In genomic region chr4:143337600-143338287, GRCh38 we compare ENCODE assay signal across 8 cellular contexts. TPM values are rescaled to one million over a fixed set of nuclear protein-coding genes. Genes with fewer than 3 reads are reported as not detected.
DNase-seq lines count a peak whose midpoint lies in the region; ATAC-seq and TF ChIP-seq lines count a peak whose summit lies in the region.

No MANE protein-coding gene starts in this region.

- intact Hi-C loops in left lung (cut with DNase I), result no loop called here

- H3K4me3 ChIP-seq in left lung, result peak overlapping the region; percentile 86 to 90

- H3K9me3 ChIP-seq in left lung, result no peaks in the 10 kb centered on the region

- H3K4me1 ChIP-seq in left lung, result peaks cover 0 to 40% of the 10 kb centered on the region in 2 donors

- no peaks in the 10 kb centered on the region for H3K36me3 Mint-ChIP-seq in stimulated activated naive CD8-positive, alpha-beta T cell treated with anti-CD3 and anti-CD28 coated beads, Interleukin-15, Interleukin-2, amounts not matched to agents 100 ng/mL and 50 ng/mL, for 24 hours (ENCODE audit: low read depth)

- no peak for TF ChIP-seq CTCF in left lung (IDR thresholded peaks at IDR 0.05)

- peaks cover 6% of the 10 kb centered on the region for H3K4me1 Mint-ChIP-seq in stimulated activated naive CD8-positive, alpha-beta T cell treated with anti-CD3 and anti-CD28 coated beads, Interleukin-15, Interleukin-2, amounts not matched to agents 100 ng/mL and 50 ng/mL, for 24 hours (ENCODE audit: low read depth)

- peak overlapping the region; percentile 88 for H3K27ac ChIP-seq in cingulate gyrus (ENCODE audit: low read depth, low read length)
- H3K27ac ChIP-seq in left lung, result peak overlapping the region; percentile 92 to 96

- no peaks in the 10 kb centered on the region for H3K36me3 ChIP-seq in left lung

- H3K9me3 Mint-ChIP-seq in stimulated activated naive CD8-positive, alpha-beta T cell treated with anti-CD3 and anti-CD28 coated beads, Interleukin-15, Interleukin-2, amounts not matched to agents 100 ng/mL and 50 ng/mL, for 24 hours, result no peaks in the 10 kb centered on the region

- ATAC-seq in left lung, result peak; percentile 4

- H3K27ac Mint-ChIP-seq in stimulated activated naive CD8-positive, alpha-beta T cell treated with anti-CD3 and anti-CD28 coated beads, Interleukin-15, Interleukin-2, amounts not matched to agents 100 ng/mL and 50 ng/mL, for 24 hours, result no peak overlapping the region

- peaks cover 45% of the 10 kb centered on the region for H3K27me3 Mint-ChIP-seq in stimulated activated naive CD8-positive, alpha-beta T cell treated with anti-CD3 and anti-CD28 coated beads, Interleukin-15, Interleukin-2, amounts not matched to agents 100 ng/mL and 50 ng/mL, for 24 hours

- peaks cover 0 to 10% of the 10 kb centered on the region in 2 donors for H3K27me3 ChIP-seq in left lung

- peak overlapping the region; percentile 85 for H3K4me3 Mint-ChIP-seq in stimulated activated naive CD8-positive, alpha-beta T cell treated with anti-CD3 and anti-CD28 coated beads, Interleukin-15, Interleukin-2, amounts not matched to agents 100 ng/mL and 50 ng/mL, for 24 hours

- DNase-seq in SIG-M5 treated with dmso at 0.1 percent for 504 hours (lab: John Stamatoyannopoulos, UW; ENCODE audit: unreplicated experiment) (peak; percentile 16), SIG-M5 (lab: John Stamatoyannopoulos, UW) (no peak), OCI-M1 (lab: John Stamatoyannopoulos, UW) (peak; percentile 81), left lung (peak; percentile 56 to 76), NCI-H510A (lab: John Stamatoyannopoulos, UW) (no peak)
- DNase-seq in stimulated activated CD4-positive, alpha-beta T cell treated with anti-CD3 and anti-CD28 coated beads, Interleukin-4, amount 100 ng/mL, for 24 hours, result no peak

RNA-seq across cellular contexts. Expression of gene GAB1, which starts 1.1 kb away (rescaled TPM):
- 10 to 100 TPM; 43.5 to 54.1 TPM for total RNA-seq in left lung

Comparison
In these comparisons a context has a peak if more than half of its experiments do, and no peak if none do; other contexts are left out.
1. DNase-seq: peak in SIG-M5 treated with dmso at 0.1 percent for 504 hours (single experiment), OCI-M1 (single experiment) and left lung (2 of 2); none in SIG-M5 (single experiment), NCI-H510A (single experiment) and stimulated activated CD4-positive, alpha-beta T cell treated with anti-CD3 and anti-CD28 coated beads, Interleukin-4, amount 100 ng/mL, for 24 hours (single experiment).